ENCODE assay signal across 32 cellular contexts in the genomic region with DNA sequence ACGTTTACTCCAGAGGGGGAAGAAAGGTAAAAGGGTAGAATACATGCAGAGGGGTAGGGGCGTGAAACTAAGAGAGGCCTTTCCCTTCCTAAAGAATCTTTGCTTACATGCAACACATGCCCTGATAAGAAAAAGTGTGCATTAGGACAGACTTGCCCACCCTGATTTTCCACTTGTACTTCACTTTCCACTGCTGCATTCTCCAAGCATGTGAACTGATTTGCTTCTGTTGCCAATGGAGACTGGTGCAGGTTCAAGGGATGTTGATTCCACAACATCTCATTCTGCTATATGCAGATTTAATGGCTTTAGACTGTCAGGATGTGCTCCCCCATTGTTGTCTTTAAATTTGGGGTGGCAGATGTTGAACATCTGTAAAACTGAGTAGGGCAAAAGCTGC.
"Had no signal": no experiment of that assay in that cellular context is flagged by ENCODE, and none has a peak within 500 bp of the region (broad histone marks: within the 10 kb centered on the region; RNA-seq: fewer than 3 reads in every experiment).

No MANE protein-coding gene starts in this region.

- H3K27me3 ChIP-seq: brain microvascular endothelial cell, dorsolateral prefrontal cortex, esophagus squamous epithelium, gastroesophageal sphincter, heart right ventricle, hepatocyte had no signal

- ATAC-seq: activated CD4-positive, alpha-beta T cell treated with anti-CD3 and anti-CD28 coated beads for 36 hours; activated T-cell treated with anti-CD3 and anti-CD28 coated beads, Interleukin-2, amount 50 U/mL, for 72 hours; gastroesophageal sphincter; heart right ventricle; T-helper 17 cell had no signal

- H3K4me1 Mint-ChIP-seq: activated CD4-positive, alpha-beta memory T cell treated with anti-CD3 and anti-CD28 coated beads, Interleukin-2, amount 10 ng/mL, durations not matched to agents 7 days and 5 days; activated CD4-positive, alpha-beta T cell treated with anti-CD3 and anti-CD28 coated beads for 36 hours; activated CD4-positive, alpha-beta T cell treated with anti-CD3 and anti-CD28 coated beads, Interleukin-2, amount 10 ng/mL, durations not matched to agents 24 days and 14 days; central memory CD8-positive, alpha-beta T cell had no signal

- H3K9me3 Mint-ChIP-seq: activated CD4-positive, alpha-beta memory T cell treated with anti-CD3 and anti-CD28 coated beads, Interleukin-2, amount 10 ng/mL, durations not matched to agents 7 days and 5 days; activated CD4-positive, alpha-beta T cell treated with anti-CD3 and anti-CD28 coated beads, Interleukin-2, amount 10 ng/mL, durations not matched to agents 24 days and 14 days; activated T-cell treated with anti-CD3 and anti-CD28 coated beads, Interleukin-2, amount 50 U/mL, for 24 hours; activated T-cell treated with anti-CD3 and anti-CD28 coated beads, Interleukin-2, amount 50 U/mL, for 72 hours; central memory CD8-positive, alpha-beta T cell; dendritic cell treated with granulocyte-macrophage colony-stimulating factor and Interleukin-4, amounts not matched to agents 40 ng/mL and 50 ng/mL, for 4 days; T-helper 2 cell treated with Interferon-gamma antibody and Interleukin-4, amounts not matched to agents 5 μg/mL and 100 μg/mL, for 36 hours had no signal

- H3K27ac Mint-ChIP-seq: activated CD4-positive, alpha-beta memory T cell treated with anti-CD3 and anti-CD28 coated beads, Interleukin-2, amount 10 ng/mL, durations not matched to agents 7 days and 5 days; activated CD4-positive, alpha-beta T cell treated with anti-CD3 and anti-CD28 coated beads for 36 hours; activated CD4-positive, alpha-beta T cell treated with anti-CD3 and anti-CD28 coated beads, Interleukin-2, amount 10 ng/mL, durations not matched to agents 24 days and 14 days; activated naive CD8-positive, alpha-beta T cell; activated T-cell treated with anti-CD3 and anti-CD28 coated beads, Interleukin-2, amount 50 U/mL, for 24 hours; activated T-cell treated with anti-CD3 and anti-CD28 coated beads, Interleukin-2, amount 50 U/mL, for 72 hours; dendritic cell treated with granulocyte-macrophage colony-stimulating factor and Interleukin-4, amounts not matched to agents 40 ng/mL and 50 ng/mL, for 4 days; T-helper 17 cell; T-helper 2 cell treated with Interferon-gamma antibody and Interleukin-4, amounts not matched to agents 5 μg/mL and 100 μg/mL, for 36 hours had no signal

- H3K79me2 ChIP-seq: hepatocyte had no signal

- H3K27me3 Mint-ChIP-seq: activated CD4-positive, alpha-beta memory T cell treated with anti-CD3 and anti-CD28 coated beads, Interleukin-2, amount 10 ng/mL, durations not matched to agents 7 days and 5 days; activated CD4-positive, alpha-beta T cell treated with anti-CD3 and anti-CD28 coated beads for 36 hours; activated CD4-positive, alpha-beta T cell treated with anti-CD3 and anti-CD28 coated beads, Interleukin-2, amount 10 ng/mL, durations not matched to agents 24 days and 14 days; activated naive CD8-positive, alpha-beta T cell; activated T-cell treated with anti-CD3 and anti-CD28 coated beads, Interleukin-2, amount 50 U/mL, for 24 hours; central memory CD8-positive, alpha-beta T cell; dendritic cell treated with granulocyte-macrophage colony-stimulating factor and Interleukin-4, amounts not matched to agents 40 ng/mL and 50 ng/mL, for 4 days; T-helper 17 cell had no signal

- H3K36me3 ChIP-seq: brain microvascular endothelial cell, gastroesophageal sphincter had no signal

- H3K4me2 ChIP-seq: hepatocyte had no signal

- H3K4me3 Mint-ChIP-seq: activated CD4-positive, alpha-beta memory T cell treated with anti-CD3 and anti-CD28 coated beads, Interleukin-2, amount 10 ng/mL, durations not matched to agents 7 days and 5 days; activated CD4-positive, alpha-beta T cell treated with anti-CD3 and anti-CD28 coated beads for 36 hours; activated CD4-positive, alpha-beta T cell treated with anti-CD3 and anti-CD28 coated beads, Interleukin-2, amount 10 ng/mL, durations not matched to agents 24 days and 14 days; activated naive CD8-positive, alpha-beta T cell; activated T-cell treated with anti-CD3 and anti-CD28 coated beads, Interleukin-2, amount 50 U/mL, for 24 hours; activated T-cell treated with anti-CD3 and anti-CD28 coated beads, Interleukin-2, amount 50 U/mL, for 72 hours; central memory CD8-positive, alpha-beta T cell; dendritic cell treated with granulocyte-macrophage colony-stimulating factor and Interleukin-4, amounts not matched to agents 40 ng/mL and 50 ng/mL, for 4 days; T-helper 17 cell; T-helper 2 cell treated with Interferon-gamma antibody and Interleukin-4, amounts not matched to agents 5 μg/mL and 100 μg/mL, for 36 hours had no signal

- FAIRE-seq: astrocyte, bronchial epithelial cell had no signal

- DNase-seq: activated CD4-positive, alpha-beta memory T cell treated with anti-CD3 and anti-CD28 coated beads, Interleukin-2, amount 10 ng/mL, durations not matched to agents 7 days and 5 days; activated CD4-positive, alpha-beta T cell treated with anti-CD3 and anti-CD28 coated beads for 36 hours; activated CD4-positive, alpha-beta T cell treated with anti-CD3 and anti-CD28 coated beads, Interleukin-2, amount 10 ng/mL, durations not matched to agents 24 days and 14 days; activated CD4-positive, alpha-beta T cell treated with anti-CD3 and anti-CD28 coated beads, Interleukin-2, amount 50 U/mL, for 4 hours; activated CD4-positive, CD25-positive, alpha-beta regulatory T cell; activated CD4-positive, CD25-positive, alpha-beta regulatory T cell treated with anti-CD3 and anti-CD28 coated beads, Interleukin-2, amount 50 U/mL, for 72 hours; activated CD8-positive, alpha-beta memory T cell treated with anti-CD3 and anti-CD28 coated beads, Interleukin-2, amount 50 U/mL, for 48 hours; activated gamma-delta T cell; activated naive CD4-positive, alpha-beta T cell; activated naive CD4-positive, alpha-beta T cell treated with anti-CD3 and anti-CD28 coated beads, Interleukin-2, amount 50 U/mL, for 16 hours; activated T-cell treated with anti-CD3 and anti-CD28 coated beads for 4 hours; activated T-cell treated with anti-CD3 and anti-CD28 coated beads, Interleukin-2, amount 50 U/mL, for 24 hours; activated T-cell treated with anti-CD3 and anti-CD28 coated beads, Interleukin-2, amount 50 U/mL, for 72 hours; amniotic stem cell; anterior cingulate cortex; brain microvascular endothelial cell; dorsolateral prefrontal cortex; effector memory CD4-positive, alpha-beta T cell; erythroblast; esophagus squamous epithelium; foreskin melanocyte; heart right ventricle; T-helper 17 cell had no signal

- H3K4me1 ChIP-seq: esophagus squamous epithelium, gastroesophageal sphincter, heart right ventricle had no signal

- H2AFZ ChIP-seq: hepatocyte had no signal

- H3K9me3 ChIP-seq: esophagus squamous epithelium, gastroesophageal sphincter, heart right ventricle had no signal

- H3K4me3 ChIP-seq: coronary artery, dorsolateral prefrontal cortex, esophagus squamous epithelium, gastroesophageal sphincter, heart right ventricle, hepatocyte had no signal

- H3K27ac ChIP-seq: brain microvascular endothelial cell, coronary artery, dorsolateral prefrontal cortex, esophagus squamous epithelium, gastroesophageal sphincter, heart right ventricle, hepatocyte had no signal
